Comparison of ENCODE assay signal across 10 cellular contexts in genomic region chr15:73691398-73691797, GRCh38. TPM values are rescaled to one million over a fixed set of nuclear protein-coding genes. Genes with fewer than 3 reads are reported as not detected.
DNase-seq lines count a peak whose midpoint lies in the region; ATAC-seq and TF ChIP-seq lines count a peak whose summit lies in the region.
"Had no signal": no experiment of that assay in that cellular context is flagged by ENCODE, and none has a peak within 500 bp of the region (broad histone marks: within the 10 kb centered on the region; RNA-seq: fewer than 3 reads in every experiment).

No MANE protein-coding gene starts in this region.

- H3K9me3 Mint-ChIP-seq in stimulated activated effector memory CD8-positive, alpha-beta T cell treated with anti-CD3 and anti-CD28 coated beads, Interleukin-12 subunit alpha, Interleukin-12 subunit beta, amount 100 ng/mL, for 72 hours = no peaks in the 10 kb centered on the region
- no peaks in the 10 kb centered on the region for H3K9me3 Mint-ChIP-seq in activated naive CD8-positive, alpha-beta T cell treated with anti-CD3 and anti-CD28 coated beads for 36 hours

- H3K4me1 Mint-ChIP-seq in stimulated activated effector memory CD8-positive, alpha-beta T cell treated with anti-CD3 and anti-CD28 coated beads, Interleukin-12 subunit alpha, Interleukin-12 subunit beta, amount 100 ng/mL, for 72 hours = peaks cover 7% of the 10 kb centered on the region
- H3K4me1 Mint-ChIP-seq in activated naive CD8-positive, alpha-beta T cell treated with anti-CD3 and anti-CD28 coated beads for 36 hours = peaks cover 5% of the 10 kb centered on the region

- no peak for TF ChIP-seq CTCF in GM20000 (IDR thresholded peaks at IDR 0.05; ENCODE audit: extremely low read depth, missing control alignments)

- DNase-seq in HT-29 (ENCODE audit: low spot score) (peak; percentile 23), astrocyte of the hippocampus (ENCODE audit: low read depth, low spot score) (peak; percentile 68), hepatic stellate cell (ENCODE audit: low spot score) (peak; percentile 69), GM20000 (ENCODE audit: low spot score) (no peak), hippocampal formation (lab: John Stamatoyannopoulos, UW) (no peak)
- DNase-seq in stimulated activated effector memory CD8-positive, alpha-beta T cell treated with anti-CD3 and anti-CD28 coated beads, Interleukin-12 subunit alpha, Interleukin-12 subunit beta, amount 100 ng/mL, for 72 hours (ENCODE audit: low spot score in 2 of 2) = no peak
- no peak for DNase-seq in activated naive CD8-positive, alpha-beta T cell treated with anti-CD3 and anti-CD28 coated beads for 36 hours
- DNase-seq: NCI-H524 treated with DMSO at 0.1 percent for 48 hours, retina had no signal

- H3K27me3 Mint-ChIP-seq in activated naive CD8-positive, alpha-beta T cell treated with anti-CD3 and anti-CD28 coated beads for 36 hours = peaks cover 57% of the 10 kb centered on the region

- H3K4me3 Mint-ChIP-seq in stimulated activated effector memory CD8-positive, alpha-beta T cell treated with anti-CD3 and anti-CD28 coated beads, Interleukin-12 subunit alpha, Interleukin-12 subunit beta, amount 100 ng/mL, for 72 hours = no peak overlapping the region
- no peak overlapping the region for H3K4me3 Mint-ChIP-seq in activated naive CD8-positive, alpha-beta T cell treated with anti-CD3 and anti-CD28 coated beads for 36 hours

- peak; percentile 40 for ATAC-seq in stimulated activated effector memory CD8-positive, alpha-beta T cell treated with anti-CD3 and anti-CD28 coated beads, Interleukin-12 subunit alpha, Interleukin-12 subunit beta, amount 100 ng/mL, for 72 hours
- ATAC-seq in HG02588 (IDR thresholded peaks at IDR 0.05; ENCODE audit: unreplicated experiment) = no peak

- H3K27ac Mint-ChIP-seq in stimulated activated effector memory CD8-positive, alpha-beta T cell treated with anti-CD3 and anti-CD28 coated beads, Interleukin-12 subunit alpha, Interleukin-12 subunit beta, amount 100 ng/mL, for 72 hours = no peak overlapping the region
- no peak overlapping the region for H3K27ac Mint-ChIP-seq in activated naive CD8-positive, alpha-beta T cell treated with anti-CD3 and anti-CD28 coated beads for 36 hours

- peaks cover 2% of the 10 kb centered on the region for H3K36me3 Mint-ChIP-seq in stimulated activated effector memory CD8-positive, alpha-beta T cell treated with anti-CD3 and anti-CD28 coated beads, Interleukin-12 subunit alpha, Interleukin-12 subunit beta, amount 100 ng/mL, for 72 hours
- H3K36me3 Mint-ChIP-seq in activated naive CD8-positive, alpha-beta T cell treated with anti-CD3 and anti-CD28 coated beads for 36 hours = no peaks in the 10 kb centered on the region

RNA-seq across cellular contexts. Expression of gene CD276, which starts 7.2 kb away (rescaled TPM):
- total RNA-seq in HT-29 (2014; rRNA removed; shearing (Covaris generic)) = 70.6 and 84.1 TPM in 2 replicates
- 1 to 10 TPM; 1.6 to 2.1 TPM for total RNA-seq in activated naive CD8-positive, alpha-beta T cell treated with anti-CD3 and anti-CD28 coated beads for 36 hours

RNA-seq across cellular contexts. Expression of gene NPTN, which starts 58.2 kb away (rescaled TPM):
- total RNA-seq in HT-29 (2014; rRNA removed; shearing (Covaris generic)) = 108 and 110 TPM in 2 replicates
- total RNA-seq in activated naive CD8-positive, alpha-beta T cell treated with anti-CD3 and anti-CD28 coated beads for 36 hours = 10 to 100 TPM; 41.0 to 43.5 TPM

Comparison
In these comparisons a context has a peak if more than half of its experiments do, and no peak if none do; other contexts are left out.
1. DNase-seq: peak in HT-29 (single experiment), astrocyte of the hippocampus (single experiment) and hepatic stellate cell (single experiment); none in stimulated activated effector memory CD8-positive, alpha-beta T cell treated with anti-CD3 and anti-CD28 coated beads, Interleukin-12 subunit alpha, Interleukin-12 subunit beta, amount 100 ng/mL, for 72 hours (0 of 2), GM20000 (single experiment), activated naive CD8-positive, alpha-beta T cell treated with anti-CD3 and anti-CD28 coated beads for 36 hours (single experiment) and hippocampal formation (0 of 2).
2. RNA of gene CD276, which starts 7.2 kb away (total RNA-seq): 70.6 to 84.1 TPM in HT-29; 1.6 to 2.1 TPM in activated naive CD8-positive, alpha-beta T cell treated with anti-CD3 and anti-CD28 coated beads for 36 hours; every median in the first group is over 10 times any median in the second.